17 cellular contexts compared by ENCODE assay signal in genomic region chr4:16860506-16860905, GRCh38. TPM values are rescaled to one million over a fixed set of nuclear protein-coding genes. Genes with fewer than 3 reads are reported as not detected.
DNase-seq lines count a peak whose midpoint lies in the region; ATAC-seq and TF ChIP-seq lines count a peak whose summit lies in the region.
"Had no signal": no experiment of that assay in that cellular context is flagged by ENCODE, and none has a peak within 500 bp of the region (broad histone marks: within the 10 kb centered on the region; RNA-seq: fewer than 3 reads in every experiment).

No MANE protein-coding gene starts in this region.

- ATAC-seq in upper lobe of right lung: no peak
- no peak for ATAC-seq in GM19467 (IDR thresholded peaks at IDR 0.05; ENCODE audit: unreplicated experiment)
- ATAC-seq in HG03442 (IDR thresholded peaks at IDR 0.05; ENCODE audit: unreplicated experiment): no peak
- ATAC-seq: foreskin keratinocyte; naive thymus-derived CD4-positive, alpha-beta T cell had no signal

- DNase-seq in HCEC 1CT (peak; percentile 72), astrocyte of the hippocampus (ENCODE audit: low read depth, low spot score) (peak; percentile 88), glomerular endothelial cell (ENCODE audit: extremely low read depth, low read depth, low spot score) (peak; percentile 77), upper lobe of right lung (no peak)
- DNase-seq in effector CD4-positive, alpha-beta T cell: no peak
- DNase-seq: activated CD4-positive, alpha-beta T cell treated with anti-CD3 and anti-CD28 coated beads, Interleukin-2, amount 50 U/mL, for 1 hour; Caco-2; central memory CD4-positive, alpha-beta T cell; naive thymus-derived CD4-positive, alpha-beta T cell; NCI-H1436; NCI-H510A treated with DMSO at 0.1 percent for 48 hours; RPMI8226; sigmoid colon; T-helper 2 cell had no signal

- peak overlapping the region; percentile 1 for H3K27ac ChIP-seq in upper lobe of right lung
- H3K27ac ChIP-seq: foreskin keratinocyte, sigmoid colon had no signal

- H3K36me3 ChIP-seq in upper lobe of right lung: no peaks in the 10 kb centered on the region
- H3K36me3 ChIP-seq: sigmoid colon had no signal

- no peaks in the 10 kb centered on the region for H3K27me3 ChIP-seq in upper lobe of right lung
- H3K27me3 ChIP-seq: foreskin keratinocyte, sigmoid colon had no signal

- peaks cover 5% of the 10 kb centered on the region for H3K4me1 ChIP-seq in upper lobe of right lung
- H3K4me1 ChIP-seq: Caco-2, foreskin keratinocyte, sigmoid colon had no signal

- TF ChIP-seq CTCF in upper lobe of right lung (IDR thresholded peaks at IDR 0.05): no peak

- no peaks in the 10 kb centered on the region for H3K9me3 ChIP-seq in upper lobe of right lung
- H3K9me3 ChIP-seq: Caco-2, sigmoid colon had no signal

- H3K4me3 ChIP-seq in upper lobe of right lung: no peak overlapping the region
- H3K4me3 ChIP-seq: sigmoid colon had no signal

- intact Hi-C loops in upper lobe of right lung (cut with DNase I): no loop called here

RNA-seq across cellular contexts. Expression of gene LDB2, which starts 37.9 kb away (rescaled TPM):
- total RNA-seq in glomerular endothelial cell: 57.1 and 69.8 TPM in 2 replicates
- 139 TPM for total RNA-seq in upper lobe of right lung
- total RNA-seq: Caco-2, foreskin keratinocyte had no signal

Comparison
In these comparisons a context has a peak if more than half of its experiments do, and no peak if none do; other contexts are left out.
1. DNase-seq: peak in HCEC 1CT (single experiment), astrocyte of the hippocampus (single experiment) and glomerular endothelial cell (single experiment); none in upper lobe of right lung (single experiment) and effector CD4-positive, alpha-beta T cell (single experiment).